In genomic region chr14:20759465-20759864, GRCh38 we compare ENCODE assay signal across 1 cellular context.
A peak's percentile ranks its signal among the peaks of the same experiment; 100 is the strongest.
TF ChIP-seq lines count a peak whose summit lies in the region.

No MANE protein-coding gene starts in this region.

TF ChIP-seq in K562, 482 proteins besides CTCF, POLR2A, EP300 and RAD21:
- TF ChIP-seq NFIC (IDR thresholded peaks at IDR 0.05), result peak; percentile 92
